1 cellular context compared by ENCODE assay signal in genomic region chr10:97764519-97764931, GRCh38.
TF ChIP-seq lines count a peak whose summit lies in the region.

No MANE protein-coding gene starts in this region.

TF ChIP-seq in HepG2, 621 proteins besides CTCF, POLR2A, EP300 and RAD21:
- peak; percentile 29; the same call in 1 of the 2 replicates for TF ChIP-seq ZNF687 (CRISPR knock-in tag; IDR thresholded peaks at IDR 0.05)
- TF ChIP-seq FOXO4 (CRISPR knock-in tag; conservative IDR thresholded peaks at IDR 0.05): no peak
- TF ChIP-seq ZHX1 (CRISPR knock-in tag; IDR thresholded peaks at IDR 0.05; ENCODE audit: low read depth): no peak
- TF ChIP-seq ZNF605 (CRISPR knock-in tag; IDR thresholded peaks at IDR 0.05): 0 out of 2 replicates have a peak, but pooled peaks have one; percentile 38
- TF ChIP-seq JARID2 (CRISPR knock-in tag; IDR thresholded peaks at IDR 0.05; ENCODE audit: insufficient replicate concordance): no peak
- no peak for TF ChIP-seq NFE2L2 (IDR thresholded peaks at IDR 0.05; ENCODE audit: low read length)
- no peak for TF ChIP-seq THAP11 (CRISPR knock-in tag; IDR thresholded peaks at IDR 0.05)
- TF ChIP-seq THRA (CRISPR knock-in tag; IDR thresholded peaks at IDR 0.05; ENCODE audit: borderline replicate concordance): no peak
- TF ChIP-seq ZSCAN20 (CRISPR knock-in tag; IDR thresholded peaks at IDR 0.05; ENCODE audit: borderline replicate concordance): no peak
- no peak for TF ChIP-seq ZNF17 (CRISPR knock-in tag; IDR thresholded peaks at IDR 0.05)
- no peak for TF ChIP-seq SYNCRIP (IDR thresholded peaks at IDR 0.05; ENCODE audit: insufficient read depth, low read depth, low read length)
- no peak for TF ChIP-seq FOXM1 (CRISPR knock-in tag; IDR thresholded peaks at IDR 0.05)
- 0 out of 2 replicates have a peak, but pooled peaks have one; percentile 35 for TF ChIP-seq TCF7 (IDR thresholded peaks at IDR 0.05; ENCODE audit: low read depth)
- TF ChIP-seq ZNF232 (CRISPR knock-in tag; IDR thresholded peaks at IDR 0.05; ENCODE audit: borderline replicate concordance): no peak
- no peak for TF ChIP-seq MEF2D (CRISPR knock-in tag; IDR thresholded peaks at IDR 0.05)
- no peak for TF ChIP-seq FOXA1 (IDR thresholded peaks at IDR 0.05)
- TF ChIP-seq FOXA1 (CRISPR knock-in tag; IDR thresholded peaks at IDR 0.05): 0 out of 2 replicates have a peak, but pooled peaks have one; percentile 15
- TF ChIP-seq ZNF510 (CRISPR knock-in tag; IDR thresholded peaks at IDR 0.05; ENCODE audit: low read depth): no peak
- TF ChIP-seq TEAD3 (CRISPR knock-in tag; optimal IDR thresholded peaks at IDR 0.05; ENCODE audit: borderline replicate concordance): peak; percentile 42
- no peak for TF ChIP-seq SRF (IDR thresholded peaks at IDR 0.05; ENCODE audit: low read depth, low read length)
- no peak for TF ChIP-seq ZNF263 (CRISPR knock-in tag; IDR thresholded peaks at IDR 0.05)
- no peak for TF ChIP-seq ZNF691 (CRISPR knock-in tag; IDR thresholded peaks at IDR 0.05; ENCODE audit: borderline replicate concordance, low read depth)
- no peak for TF ChIP-seq NKX3-1 (CRISPR knock-in tag; IDR thresholded peaks at IDR 0.05)
- TF ChIP-seq HNF4G (IDR thresholded peaks at IDR 0.05; ENCODE audit: borderline replicate concordance, low read depth, low read length): no peak
- TF ChIP-seq HNF4G (CRISPR knock-in tag; IDR thresholded peaks at IDR 0.05; ENCODE audit: borderline replicate concordance, low read depth): no peak
- no peak for TF ChIP-seq LCORL (IDR thresholded peaks at IDR 0.05)
- TF ChIP-seq LCORL (CRISPR knock-in tag; IDR thresholded peaks at IDR 0.05): no peak
TF ChIP-seq in HepG2: peak in this region for 5.
